18 cellular contexts compared by ENCODE assay signal in the genomic region with DNA sequence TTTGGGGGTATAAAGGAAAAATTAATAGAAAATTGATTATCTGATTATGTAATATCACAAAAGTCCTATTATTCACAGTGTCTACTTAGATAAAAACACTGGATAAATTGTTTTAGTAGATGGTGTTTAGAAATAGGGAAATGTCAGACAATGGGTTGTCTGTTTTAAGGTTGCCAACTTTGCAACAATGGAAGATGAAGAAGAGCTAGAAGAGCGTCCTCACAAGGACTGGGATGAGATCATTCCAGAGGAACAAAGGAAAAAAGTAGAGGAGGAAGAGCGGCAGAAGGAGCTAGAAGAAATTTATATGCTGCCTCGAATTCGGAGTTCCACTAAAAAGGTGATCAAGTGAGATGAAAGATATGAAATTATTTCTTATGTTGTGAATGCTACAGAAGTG.
DNase-seq lines count a peak whose midpoint lies in the region; ATAC-seq and TF ChIP-seq lines count a peak whose summit lies in the region.
"Had no signal": no experiment of that assay in that cellular context is flagged by ENCODE, and none has a peak within 500 bp of the region (broad histone marks: within the 10 kb centered on the region; RNA-seq: fewer than 3 reads in every experiment).

No MANE protein-coding gene starts in this region.

- no peak overlapping the region for H3K4me3 ChIP-seq in psoas muscle
- H3K4me3 ChIP-seq: MG63, upper lobe of left lung had no signal

- POLR2A ChIA-PET in activated naive CD8-positive, alpha-beta T cell treated with anti-CD3 and anti-CD28 coated beads, Interleukin-2, amount 10 ng/mL, durations not matched to agents 7 days and 5 days (lab: Charles Lee), result no interaction called here

- no peaks in the 10 kb centered on the region for H3K27me3 ChIP-seq in psoas muscle (ENCODE audit: insufficient read depth in 3 of 3, low read length in 2 of 3)
- H3K27me3 ChIP-seq: brain microvascular endothelial cell, MG63, upper lobe of left lung had no signal

- H3K27ac ChIP-seq in psoas muscle, result peak overlapping the region; percentile 25
- H3K27ac ChIP-seq: brain microvascular endothelial cell, upper lobe of left lung had no signal

- ATAC-seq in activated naive CD8-positive, alpha-beta T cell treated with anti-CD3 and anti-CD28 coated beads, Interleukin-2, amount 10 ng/mL, durations not matched to agents 7 days and 5 days (ENCODE audit: low read depth), result no peak
- ATAC-seq in psoas muscle (no peak), GM21723 (IDR thresholded peaks at IDR 0.05; ENCODE audit: unreplicated experiment) (no peak), SK-N-SH treated with all-trans-retinoic acid at 6 μM for 48 hours (no peak)
- ATAC-seq: activated naive CD4-positive, alpha-beta T cell treated with anti-CD3 and anti-CD28 coated beads, Interleukin-2, amount 50 U/mL, for 72 hours had no signal

- H3K36me3 Mint-ChIP-seq in HFFc6 (ENCODE audit: low read depth), result peaks cover 37% of the 10 kb centered on the region
- H3K36me3 Mint-ChIP-seq in activated naive CD8-positive, alpha-beta T cell treated with anti-CD3 and anti-CD28 coated beads, Interleukin-2, amount 10 ng/mL, durations not matched to agents 7 days and 5 days, result peaks cover 23% of the 10 kb centered on the region

- H3K9me3 ChIP-seq in psoas muscle, result no peaks in the 10 kb centered on the region
- H3K9me3 ChIP-seq: Caco-2, MG63, upper lobe of left lung had no signal

- peak overlapping the region; percentile 37; the same call in 1 of the 2 replicates for H3K4me3 Mint-ChIP-seq in HFFc6
- no peak overlapping the region for H3K4me3 Mint-ChIP-seq in activated naive CD8-positive, alpha-beta T cell treated with anti-CD3 and anti-CD28 coated beads, Interleukin-2, amount 10 ng/mL, durations not matched to agents 7 days and 5 days
- H3K4me3 Mint-ChIP-seq: stimulated activated naive CD8-positive, alpha-beta T cell treated with anti-CD3 and anti-CD28 coated beads, Interleukin-15, Interleukin-2, amounts not matched to agents 100 ng/mL and 50 ng/mL, for 24 hours had no signal

- no peak for DNase-seq in HFFc6
- DNase-seq in activated naive CD8-positive, alpha-beta T cell treated with anti-CD3 and anti-CD28 coated beads, Interleukin-2, amount 10 ng/mL, durations not matched to agents 7 days and 5 days, result no peak
- peak; percentile 72 for DNase-seq in inferior parietal cortex (ENCODE audit: extremely low spot score)
- no peak for DNase-seq in psoas muscle
- no peak for DNase-seq in RPMI8226
- DNase-seq: activated CD4-positive, alpha-beta T cell treated with anti-CD3 and anti-CD28 coated beads for 4 hours; activated CD8-positive, alpha-beta memory T cell treated with anti-CD3 and anti-CD28 coated beads, Interleukin-2, amount 50 U/mL, for 48 hours; brain microvascular endothelial cell; Caco-2; IMR-90; MG63; NCI-H2029; stimulated activated CD4-positive, alpha-beta T cell treated with anti-CD3 and anti-CD28 coated beads, Interleukin-2, amount 100 ng/mL, for 24 hours; upper lobe of left lung had no signal

- TF ChIP-seq CTCF in HFFc6 (IDR thresholded peaks at IDR 0.05) (no peak), psoas muscle (IDR thresholded peaks at IDR 0.05) (no peak)

- no peaks in the 10 kb centered on the region for H3K4me1 Mint-ChIP-seq in HFFc6 (ENCODE audit: low read depth)
- H3K4me1 Mint-ChIP-seq in activated naive CD8-positive, alpha-beta T cell treated with anti-CD3 and anti-CD28 coated beads, Interleukin-2, amount 10 ng/mL, durations not matched to agents 7 days and 5 days, result peaks cover 3% of the 10 kb centered on the region

- 86 to 88% (median 86%) methylated on average over 4 of the region's 4 CpGs for WGBS in psoas muscle, 3 donors

- H3K27ac Mint-ChIP-seq in HFFc6, result 0 out of 2 replicates have a peak overlapping the region, but pooled peaks have one; percentile 11
- peak overlapping the region; percentile 49 for H3K27ac Mint-ChIP-seq in activated naive CD8-positive, alpha-beta T cell treated with anti-CD3 and anti-CD28 coated beads, Interleukin-2, amount 10 ng/mL, durations not matched to agents 7 days and 5 days
- H3K27ac Mint-ChIP-seq: activated naive CD4-positive, alpha-beta T cell treated with anti-CD3 and anti-CD28 coated beads, Interleukin-2, amount 50 U/mL, for 72 hours; stimulated activated naive CD8-positive, alpha-beta T cell treated with anti-CD3 and anti-CD28 coated beads, Interleukin-15, Interleukin-2, amounts not matched to agents 100 ng/mL and 50 ng/mL, for 24 hours had no signal

- H3K27me3 Mint-ChIP-seq in HFFc6 (ENCODE audit: insufficient read depth), result peaks cover 8% of the 10 kb centered on the region; the same call in 1 of the 2 replicates
- H3K27me3 Mint-ChIP-seq in activated naive CD8-positive, alpha-beta T cell treated with anti-CD3 and anti-CD28 coated beads, Interleukin-2, amount 10 ng/mL, durations not matched to agents 7 days and 5 days, result no peaks in the 10 kb centered on the region
- H3K27me3 Mint-ChIP-seq: stimulated activated naive CD8-positive, alpha-beta T cell treated with anti-CD3 and anti-CD28 coated beads, Interleukin-15, Interleukin-2, amounts not matched to agents 100 ng/mL and 50 ng/mL, for 24 hours had no signal

- intact Hi-C loops in psoas muscle (cut with DNase I), result no loop called here

- H3K36me3 ChIP-seq in psoas muscle (ENCODE audit: insufficient read depth in 1 of 2, low read depth in 1 of 2), result peaks cover 10 to 100% of the 10 kb centered on the region in 2 donors

- H3K9me3 Mint-ChIP-seq in HFFc6, result no peaks in the 10 kb centered on the region
- H3K9me3 Mint-ChIP-seq in activated naive CD8-positive, alpha-beta T cell treated with anti-CD3 and anti-CD28 coated beads, Interleukin-2, amount 10 ng/mL, durations not matched to agents 7 days and 5 days, result no peaks in the 10 kb centered on the region
- H3K9me3 Mint-ChIP-seq: activated naive CD4-positive, alpha-beta T cell treated with anti-CD3 and anti-CD28 coated beads, Interleukin-2, amount 50 U/mL, for 72 hours; stimulated activated naive CD8-positive, alpha-beta T cell treated with anti-CD3 and anti-CD28 coated beads, Interleukin-15, Interleukin-2, amounts not matched to agents 100 ng/mL and 50 ng/mL, for 24 hours had no signal

- peaks cover 35% of the 10 kb centered on the region for H3K4me1 ChIP-seq in psoas muscle
- H3K4me1 ChIP-seq: Caco-2 had no signal

TF ChIP-seq in SK-N-SH treated with all-trans-retinoic acid at 6 μM for 48 hours, 23 proteins besides CTCF, POLR2A, EP300 and RAD21:
- TF ChIP-seq ESRRG (CRISPR knock-in tag; IDR thresholded peaks at IDR 0.05) (no peak), ARNTL (CRISPR knock-in tag; IDR thresholded peaks at IDR 0.05; ENCODE audit: borderline replicate concordance, low read depth) (no peak), CSRNP3 (CRISPR knock-in tag; IDR thresholded peaks at IDR 0.05) (no peak), ISL1 (CRISPR knock-in tag; IDR thresholded peaks at IDR 0.05) (no peak), ZNF70 (CRISPR knock-in tag; IDR thresholded peaks at IDR 0.05) (no peak), TCF4 (CRISPR knock-in tag; IDR thresholded peaks at IDR 0.05; ENCODE audit: borderline replicate concordance) (no peak), ZFP30 (CRISPR knock-in tag; IDR thresholded peaks at IDR 0.05) (no peak), ZC3H10 (CRISPR knock-in tag; IDR thresholded peaks at IDR 0.05) (no peak), SNAI2 (CRISPR knock-in tag; IDR thresholded peaks at IDR 0.05) (no peak), CSDC2 (CRISPR knock-in tag; IDR thresholded peaks at IDR 0.05) (no peak), ZNF8 (CRISPR knock-in tag; IDR thresholded peaks at IDR 0.05) (no peak)
TF ChIP-seq in SK-N-SH treated with all-trans-retinoic acid at 6 μM for 48 hours: peak in this region for 0.
